Comparison of ENCODE assay signal across 16 cellular contexts in genomic region chr17:74623693-74624093, GRCh38. TPM values are rescaled to one million over a fixed set of nuclear protein-coding genes. Genes with fewer than 3 reads are reported as not detected.
A peak's percentile ranks its signal among the peaks of the same experiment; 100 is the strongest.
DNase-seq lines count a peak whose midpoint lies in the region; ATAC-seq and TF ChIP-seq lines count a peak whose summit lies in the region.
"Had no signal": no experiment of that assay in that cellular context is flagged by ENCODE, and none has a peak within 500 bp of the region (broad histone marks: within the 10 kb centered on the region; RNA-seq: fewer than 3 reads in every experiment).

Gene CD300E, minus strand, starts transcription at chr17:74623738. Its CDS starts 117 bp downstream, at chr17:74623621.

- intact Hi-C loops in MCF 10A (cut with micrococcal nuclease) (no loop called here), breast epithelium (cut with DNase I; ENCODE audit: low total_unique reads) (no loop called here)
- intact Hi-C loops in dendritic cell treated with granulocyte-macrophage colony-stimulating factor and Interleukin-4, amounts not matched to agents 40 ng/mL and 50 ng/mL, for 4 days (cut with micrococcal nuclease) = no loop called here
- intact Hi-C loops in naive thymus-derived CD4-positive, alpha-beta T cell (cut with micrococcal nuclease) = no loop called here

- H3K4me3 ChIP-seq in breast epithelium (no peak within 1 kb of the TSS), SJCRH30 (no peak within 1 kb of the TSS)
- H3K4me3 ChIP-seq in naive thymus-derived CD4-positive, alpha-beta T cell (ENCODE audit: low read length) = no peak within 1 kb of the TSS
- H3K4me3 ChIP-seq: K562 had no signal

- H3K36me3 Mint-ChIP-seq in MCF 10A (ENCODE audit: insufficient read depth, unreplicated experiment) = no peaks in the 10 kb centered on the region
- H3K36me3 Mint-ChIP-seq in dendritic cell treated with granulocyte-macrophage colony-stimulating factor and Interleukin-4, amounts not matched to agents 40 ng/mL and 50 ng/mL, for 4 days (ENCODE audit: low read depth) = peaks cover 5% of the 10 kb centered on the region
- peaks cover 0 to 4% (median 0%) of the 10 kb centered on the region in 5 donors for H3K36me3 Mint-ChIP-seq in naive thymus-derived CD4-positive, alpha-beta T cell
- H3K36me3 Mint-ChIP-seq: CD4-positive, CD25-positive, alpha-beta regulatory T cell had no signal

- peaks cover 10% of the 10 kb centered on the region for H3K4me1 Mint-ChIP-seq in MCF 10A (ENCODE audit: insufficient read depth, unreplicated experiment)
- H3K4me1 Mint-ChIP-seq in dendritic cell treated with granulocyte-macrophage colony-stimulating factor and Interleukin-4, amounts not matched to agents 40 ng/mL and 50 ng/mL, for 4 days (ENCODE audit: low read depth) = peaks cover 82% of the 10 kb centered on the region
- peaks cover 0 to 3% (median 0%) of the 10 kb centered on the region in 7 donors for H3K4me1 Mint-ChIP-seq in naive thymus-derived CD4-positive, alpha-beta T cell
- H3K4me1 Mint-ChIP-seq: CD4-positive, CD25-positive, alpha-beta regulatory T cell had no signal

- H3K27ac Mint-ChIP-seq in MCF 10A (ENCODE audit: low read depth, unreplicated experiment) = no peak within 1 kb of the TSS
- peak within 1 kb of the TSS; percentile 73 for H3K27ac Mint-ChIP-seq in dendritic cell treated with granulocyte-macrophage colony-stimulating factor and Interleukin-4, amounts not matched to agents 40 ng/mL and 50 ng/mL, for 4 days
- no peak within 1 kb of the TSS for H3K27ac Mint-ChIP-seq in naive thymus-derived CD4-positive, alpha-beta T cell
- H3K27ac Mint-ChIP-seq: CD4-positive, CD25-positive, alpha-beta regulatory T cell had no signal

- peak; percentile 71 for ATAC-seq in naive thymus-derived CD4-positive, alpha-beta T cell
- ATAC-seq: K562 had no signal

- POLR2A ChIA-PET in MCF 10A (lab: Yijun Ruan, JAX) = no interaction called here
- POLR2A ChIA-PET in naive thymus-derived CD4-positive, alpha-beta T cell (lab: Charles Lee) = no interaction called here

- DNase-seq in MCF 10A (ENCODE audit: unreplicated experiment) = peak; percentile 29
- no peak for DNase-seq in breast epithelium (ENCODE audit: low spot score in 2 of 2)
- DNase-seq in NOMO-1 treated with DMSO at 0.1 percent for 48 hours (lab: John Stamatoyannopoulos, UW; ENCODE audit: unreplicated experiment) = peak; percentile 69
- no peak for DNase-seq in naive thymus-derived CD4-positive, alpha-beta T cell
- no peak for DNase-seq in SJCRH30
- no peak for DNase-seq in A172 (ENCODE audit: low spot score)
- DNase-seq in NCI-H1694 treated with DMSO at 0.1 percent for 48 hours (lab: John Stamatoyannopoulos, UW) = no peak
- DNase-seq: CD4-positive, CD25-positive, alpha-beta regulatory T cell; NCI-H1105; NCI-H1930; NCI-H2171 treated with DMSO at 0.1 percent for 48 hours; NCI-H774 had no signal

- H3K4me3 Mint-ChIP-seq in MCF 10A (ENCODE audit: unreplicated experiment) = no peak within 1 kb of the TSS
- peak within 1 kb of the TSS; percentile 60 for H3K4me3 Mint-ChIP-seq in dendritic cell treated with granulocyte-macrophage colony-stimulating factor and Interleukin-4, amounts not matched to agents 40 ng/mL and 50 ng/mL, for 4 days
- no peak within 1 kb of the TSS for H3K4me3 Mint-ChIP-seq in naive thymus-derived CD4-positive, alpha-beta T cell
- H3K4me3 Mint-ChIP-seq: CD4-positive, CD25-positive, alpha-beta regulatory T cell had no signal

- H3K27me3 ChIP-seq in breast epithelium (peaks cover 0 to 34% of the 10 kb centered on the region in 2 donors), SJCRH30 (peaks cover 6% of the 10 kb centered on the region; the same call in 1 of the 2 replicates)
- H3K27me3 ChIP-seq in naive thymus-derived CD4-positive, alpha-beta T cell (ENCODE audit: control insufficient read depth in 2 of 2, insufficient read depth in 2 of 2, low read length in 2 of 2) = no peaks in the 10 kb centered on the region

- peaks cover 81% of the 10 kb centered on the region for H3K27me3 Mint-ChIP-seq in MCF 10A (ENCODE audit: insufficient read depth, unreplicated experiment)
- peaks cover 13% of the 10 kb centered on the region for H3K27me3 Mint-ChIP-seq in dendritic cell treated with granulocyte-macrophage colony-stimulating factor and Interleukin-4, amounts not matched to agents 40 ng/mL and 50 ng/mL, for 4 days
- peaks cover 42 to 79% (median 51%) of the 10 kb centered on the region in 5 donors for H3K27me3 Mint-ChIP-seq in naive thymus-derived CD4-positive, alpha-beta T cell

- H3K4me1 ChIP-seq in breast epithelium = no peaks in the 10 kb centered on the region
- H3K4me1 ChIP-seq in naive thymus-derived CD4-positive, alpha-beta T cell (ENCODE audit: control insufficient read depth in 2 of 2, insufficient read depth in 2 of 2, low read length in 2 of 2) = no peaks in the 10 kb centered on the region
- H3K4me1 ChIP-seq in SJCRH30 = no peaks in the 10 kb centered on the region

- TF ChIP-seq POLR2A in breast epithelium (IDR thresholded peaks at IDR 0.05) = no peak

- H3K9me3 Mint-ChIP-seq in MCF 10A (ENCODE audit: unreplicated experiment) = no peaks in the 10 kb centered on the region
- peaks cover 1% of the 10 kb centered on the region for H3K9me3 Mint-ChIP-seq in dendritic cell treated with granulocyte-macrophage colony-stimulating factor and Interleukin-4, amounts not matched to agents 40 ng/mL and 50 ng/mL, for 4 days
- peaks cover 0 to 19% (median 4%) of the 10 kb centered on the region in 11 donors for H3K9me3 Mint-ChIP-seq in naive thymus-derived CD4-positive, alpha-beta T cell

- no peak within 1 kb of the TSS for H3K27ac ChIP-seq in breast epithelium
- H3K27ac ChIP-seq in naive thymus-derived CD4-positive, alpha-beta T cell (ENCODE audit: low read depth, low read length) = no peak within 1 kb of the TSS
- H3K27ac ChIP-seq in SJCRH30 = no peak within 1 kb of the TSS

- CTCF ChIA-PET in MCF 10A (lab: Yijun Ruan, JAX) = interaction anchor here (0.7 to 1.4 kb wide), 4 partner anchors 28 to 148 kb away, joined by 3 to 5 read pairs (median 3); no protein-coding TSS in a partner anchor
- CTCF ChIA-PET in naive thymus-derived CD4-positive, alpha-beta T cell (lab: Charles Lee) = no interaction called here

- H3K36me3 ChIP-seq in breast epithelium (no peaks in the 10 kb centered on the region), SJCRH30 (no peaks in the 10 kb centered on the region)
- no peaks in the 10 kb centered on the region for H3K36me3 ChIP-seq in naive thymus-derived CD4-positive, alpha-beta T cell (ENCODE audit: control insufficient read depth in 2 of 3, insufficient read depth in 3 of 3, low read length in 3 of 3)

- H3K9me3 ChIP-seq in breast epithelium = no peaks in the 10 kb centered on the region
- no peaks in the 10 kb centered on the region for H3K9me3 ChIP-seq in naive thymus-derived CD4-positive, alpha-beta T cell (ENCODE audit: control insufficient read depth in 2 of 3, low read length in 3 of 3)
- H3K9me3 ChIP-seq in SJCRH30 (replicated peaks) = peaks cover 3% of the 10 kb centered on the region

- BruUV-seq in MCF 10A (replicated peaks; lab: Mats Ljungman, UMichigan) = no TSS peak

- no peak for TF ChIP-seq CTCF in MCF 10A (IDR thresholded peaks at IDR 0.05; ENCODE audit: unreplicated experiment)
- no peak for TF ChIP-seq CTCF in breast epithelium (IDR thresholded peaks at IDR 0.05)

RNA-seq across cellular contexts. Expression of gene CD300E, which starts in this region (rescaled TPM):
- total RNA-seq in MCF 10A (2022) (not detected in 2 replicates), breast epithelium (under 1 TPM; under 0.01 to 0.32 (median 0.29) TPM)
- total RNA-seq in naive thymus-derived CD4-positive, alpha-beta T cell = 10 to 100 TPM in 2 of 5 experiments, not detected in 3; 11.9 to 93.1 TPM
- not detected for polyA plus RNA-seq in naive thymus-derived CD4-positive, alpha-beta T cell
- 0.22 TPM in 1 of 2 replicates, not detected in the other for total RNA-seq in SJCRH30 (2014; rRNA removed; shearing (Covaris generic))
- not detected in 2 replicates for total RNA-seq in A172 (2014; rRNA removed; shearing (Covaris generic))
- total RNA-seq: CD4-positive, CD25-positive, alpha-beta regulatory T cell; H1; K562; NCI-H460 had no signal
- polyA plus RNA-seq: H1, K562 had no signal

Comparison
In these comparisons a context has a peak if more than half of its experiments do, and no peak if none do; other contexts are left out.
1. Peak in DNase-seq in MCF 10A; RNA of the gene not detected or under 1 TPM.